ENCODE assay signal across 21 cellular contexts in genomic region chr16:1461146-1461545, GRCh38. TPM values are rescaled to one million over a fixed set of nuclear protein-coding genes. Genes with fewer than 3 reads are reported as not detected.
DNase-seq lines count a peak whose midpoint lies in the region; ATAC-seq and TF ChIP-seq lines count a peak whose summit lies in the region.
"Had no signal": no experiment of that assay in that cellular context is flagged by ENCODE, and none has a peak within 500 bp of the region (broad histone marks: within the 10 kb centered on the region; RNA-seq: fewer than 3 reads in every experiment).

No MANE protein-coding gene starts in this region.

- DNase-seq in ELF-1 (ENCODE audit: low read depth, low spot score) (peak; percentile 84), fibroblast of villous mesenchyme (ENCODE audit: low read depth) (peak; percentile 82), naive B cell (no peak), hippocampal formation (lab: John Stamatoyannopoulos, UW) (no peak), NCI-H748 treated with DMSO at 0.1 percent for 48 hours (lab: John Stamatoyannopoulos, UW) (no peak)
- DNase-seq in activated naive CD8-positive, alpha-beta T cell treated with anti-CD3 and anti-CD28 coated beads for 36 hours = no peak
- DNase-seq: CD4-positive, CD25-positive, alpha-beta regulatory T cell; COR-L47; GF-D8; NCI-H1092 treated with DMSO at 0.1 percent for 48 hours; NCI-H146; NCI-H2029 treated with DMSO at 0.1 percent for 48 hours; NCI-H2171 treated with DMSO at 0.1 percent for 48 hours; NCI-H446; NK-92 treated with Interleukin-12 subunit alpha and Interleukin-12 subunit beta, amount 100 ng/mL, for 24 hours; Peyer's patch had no signal

- no peak for ATAC-seq in naive B cell (ENCODE audit: low read depth in 2 of 2)
- no peak for ATAC-seq in HG03108 (IDR thresholded peaks at IDR 0.05; ENCODE audit: unreplicated experiment)
- ATAC-seq: K562 had no signal

- peaks cover 19 to 42% (median 26%) of the 10 kb centered on the region in 3 donors for H3K4me1 Mint-ChIP-seq in naive B cell
- peaks cover 4% of the 10 kb centered on the region for H3K4me1 Mint-ChIP-seq in activated naive CD8-positive, alpha-beta T cell treated with anti-CD3 and anti-CD28 coated beads for 36 hours

- H3K27ac Mint-ChIP-seq in naive B cell = peak overlapping the region in 5 of 6 donors; percentile 78 to 100 (median 95)
- no peak overlapping the region for H3K27ac Mint-ChIP-seq in activated naive CD8-positive, alpha-beta T cell treated with anti-CD3 and anti-CD28 coated beads for 36 hours
- H3K27ac Mint-ChIP-seq: CD4-positive, CD25-positive, alpha-beta regulatory T cell had no signal

- TF ChIP-seq CTCF in fibroblast of villous mesenchyme (IDR thresholded peaks at IDR 0.05; ENCODE audit: insufficient read depth, low read depth, low read length) = no peak

- H3K9me3 Mint-ChIP-seq in naive B cell = no peaks in the 10 kb centered on the region
- no peaks in the 10 kb centered on the region for H3K9me3 Mint-ChIP-seq in activated naive CD8-positive, alpha-beta T cell treated with anti-CD3 and anti-CD28 coated beads for 36 hours

- H3K36me3 Mint-ChIP-seq in naive B cell = peaks cover 0 to 10% of the 10 kb centered on the region in 2 donors
- no peaks in the 10 kb centered on the region for H3K36me3 Mint-ChIP-seq in activated naive CD8-positive, alpha-beta T cell treated with anti-CD3 and anti-CD28 coated beads for 36 hours

- H3K27me3 Mint-ChIP-seq in naive B cell = no peaks in the 10 kb centered on the region
- no peaks in the 10 kb centered on the region for H3K27me3 Mint-ChIP-seq in activated naive CD8-positive, alpha-beta T cell treated with anti-CD3 and anti-CD28 coated beads for 36 hours
- H3K27me3 Mint-ChIP-seq: CD4-positive, CD25-positive, alpha-beta regulatory T cell had no signal

- H3K4me3 ChIP-seq in fibroblast of villous mesenchyme (ENCODE audit: low read depth, low read length) = no peak overlapping the region
- H3K4me3 ChIP-seq: K562, Peyer's patch had no signal

- H3K4me3 Mint-ChIP-seq in naive B cell = peak overlapping the region in 1 of 8 donors; percentile 9
- no peak overlapping the region for H3K4me3 Mint-ChIP-seq in activated naive CD8-positive, alpha-beta T cell treated with anti-CD3 and anti-CD28 coated beads for 36 hours
- H3K4me3 Mint-ChIP-seq: CD4-positive, CD25-positive, alpha-beta regulatory T cell had no signal

RNA-seq across cellular contexts. Expression of gene CLCN7, which starts 13.7 kb away (rescaled TPM):
- 85.1 and 159 TPM in 2 replicates for total RNA-seq in fibroblast of villous mesenchyme
- polyA plus RNA-seq in naive B cell (ENCODE audit: low read depth in 6 of 6) = 10 to 100 TPM; 48.6 to 92.2 (median 61.4) TPM
- 10 to 100 TPM; 45.0 to 48.8 TPM for total RNA-seq in activated naive CD8-positive, alpha-beta T cell treated with anti-CD3 and anti-CD28 coated beads for 36 hours

RNA-seq across cellular contexts. Expression of gene CCDC154, which starts 16.8 kb away (rescaled TPM):
- total RNA-seq in fibroblast of villous mesenchyme = under 0.01 TPM in 2 replicates
- under 1 TPM in 2 of 6 donors, not detected in 4; 0.16 to 0.26 TPM for polyA plus RNA-seq in naive B cell (ENCODE audit: low read depth in 6 of 6)
- 1 to 10 TPM; 1.3 TPM for total RNA-seq in activated naive CD8-positive, alpha-beta T cell treated with anti-CD3 and anti-CD28 coated beads for 36 hours
- total RNA-seq: Daoy, H4 had no signal
- polyA plus RNA-seq: CD4-positive, CD25-positive, alpha-beta regulatory T cell had no signal

RNA-seq across cellular contexts. Expression of gene PTX4, which starts 27.6 kb away (rescaled TPM):
- 0.32 and 0.43 TPM in 2 replicates for total RNA-seq in fibroblast of villous mesenchyme
- polyA plus RNA-seq in naive B cell (ENCODE audit: low read depth in 6 of 6) = not detected
- not detected for total RNA-seq in activated naive CD8-positive, alpha-beta T cell treated with anti-CD3 and anti-CD28 coated beads for 36 hours
- total RNA-seq: CD4-positive, CD25-positive, alpha-beta regulatory T cell; Daoy; H4; Peyer's patch; SK-MEL-5 had no signal
- polyA plus RNA-seq: CD4-positive, CD25-positive, alpha-beta regulatory T cell; K562 had no signal

RNA-seq across cellular contexts. Expression of gene PERCC1, which starts 30.3 kb away (rescaled TPM):
- not detected in 2 replicates for total RNA-seq in fibroblast of villous mesenchyme
- polyA plus RNA-seq in naive B cell (ENCODE audit: low read depth in 6 of 6) = not detected
- total RNA-seq in activated naive CD8-positive, alpha-beta T cell treated with anti-CD3 and anti-CD28 coated beads for 36 hours = under 1 TPM; 0.25 to 0.40 TPM
- total RNA-seq: CD4-positive, CD25-positive, alpha-beta regulatory T cell; Daoy; H4; K562; Peyer's patch; SK-MEL-5 had no signal
- polyA plus RNA-seq: CD4-positive, CD25-positive, alpha-beta regulatory T cell; K562 had no signal

RNA-seq across cellular contexts. Expression of gene TELO2, which starts 32.0 kb away (rescaled TPM):
- 21.6 and 22.2 TPM in 2 replicates for total RNA-seq in fibroblast of villous mesenchyme
- polyA plus RNA-seq in naive B cell (ENCODE audit: low read depth in 6 of 6) = 10 to 100 TPM; 17.3 to 37.1 (median 26.3) TPM
- 10 to 100 TPM; 82.5 to 82.9 TPM for total RNA-seq in activated naive CD8-positive, alpha-beta T cell treated with anti-CD3 and anti-CD28 coated beads for 36 hours

Comparison
In these comparisons a context has a peak if more than half of its experiments do, and no peak if none do; other contexts are left out.
1. DNase-seq: peak in ELF-1 (single experiment) and fibroblast of villous mesenchyme (single experiment); none in naive B cell (single experiment), activated naive CD8-positive, alpha-beta T cell treated with anti-CD3 and anti-CD28 coated beads for 36 hours (single experiment), hippocampal formation (0 of 2) and NCI-H748 treated with DMSO at 0.1 percent for 48 hours (single experiment).